In genomic region chr5:180353963-180354574, GRCh38 we compare ENCODE assay signal across 10 cellular contexts. TPM values are rescaled to one million over a fixed set of nuclear protein-coding genes. Genes with fewer than 3 reads are reported as not detected.
A peak's percentile ranks its signal among the peaks of the same experiment; 100 is the strongest.
DNase-seq lines count a peak whose midpoint lies in the region; ATAC-seq, FAIRE-seq and TF ChIP-seq lines count a peak whose summit lies in the region.
"Had no signal": no experiment of that assay in that cellular context is flagged by ENCODE, and none has a peak within 500 bp of the region (broad histone marks: within the 10 kb centered on the region; RNA-seq: fewer than 3 reads in every experiment).

No MANE protein-coding gene starts in this region.

- H3K9me3 ChIP-seq in A549 (no peaks in the 10 kb centered on the region), ectodermal cell (ENCODE audit: control insufficient read depth, low read length) (no peaks in the 10 kb centered on the region), mucosa of descending colon (no peaks in the 10 kb centered on the region)

- FAIRE-seq in A549 (lab: Jason Lieb, UNC) = no peak
- FAIRE-seq: colon had no signal

- H3K36me3 ChIP-seq in ectodermal cell (ENCODE audit: control insufficient read depth, insufficient read depth, low read length) (no peaks in the 10 kb centered on the region), mucosa of descending colon (ENCODE audit: low read depth) (no peaks in the 10 kb centered on the region)

- ATAC-seq in A549 (no peak), mucosa of descending colon (no peak), HG03108 (IDR thresholded peaks at IDR 0.05; ENCODE audit: unreplicated experiment) (no peak), GM21390 (IDR thresholded peaks at IDR 0.05; ENCODE audit: unreplicated experiment) (no peak)
- ATAC-seq in naive thymus-derived CD8-positive, alpha-beta T cell = peak in 1 of 2 donors; percentile 2

- peaks cover 0 to 11% (median 8%) of the 10 kb centered on the region in 4 donors for H3K4me1 Mint-ChIP-seq in naive thymus-derived CD8-positive, alpha-beta T cell

- H3K27ac Mint-ChIP-seq in naive thymus-derived CD8-positive, alpha-beta T cell = peak overlapping the region in 3 of 10 donors; percentile 4 to 19 (median 11)

- no peaks in the 10 kb centered on the region for H3K36me3 Mint-ChIP-seq in naive thymus-derived CD8-positive, alpha-beta T cell

- peak overlapping the region; percentile 68 to 85 (median 78) for H3K4me3 Mint-ChIP-seq in naive thymus-derived CD8-positive, alpha-beta T cell

- no peak for TF ChIP-seq EP300 in A549 (IDR thresholded peaks at IDR 0.05)

- POLR2A ChIA-PET in A549 (lab: Yijun Ruan, JAX) = interaction anchor here (1.4 to 1.5 kb wide), 2 partner anchors 22 to 87 kb away, joined by 4 read pairs; no protein-coding TSS in a partner anchor
- POLR2A ChIA-PET in naive thymus-derived CD8-positive, alpha-beta T cell (lab: Charles Lee) = interaction anchor here (1.0 kb wide), 1 partner anchor 62 kb away, joined by 3 read pairs; the partner anchor contains the start of gene MAPK9

- DNase-seq in A549 (ENCODE audit: low read depth in 1 of 2, low spot score in 1 of 2) (no peak), LNCaP clone FGC (ENCODE audit: low read depth) (no peak), iPS-NIHi11 (ENCODE audit: low spot score) (no peak), mucosa of descending colon (no peak)
- no peak for DNase-seq in naive thymus-derived CD8-positive, alpha-beta T cell
- DNase-seq: DMS79 had no signal

- H3K27ac ChIP-seq in A549 (peak overlapping the region; percentile 21 to 85; a peak in 4 of 6 replicates), ectodermal cell (ENCODE audit: insufficient read depth, low read depth, low read length, poor library complexity, severe bottlenecking) (no peak overlapping the region)

- H3K4me2 ChIP-seq in A549 = peak overlapping the region; percentile 66

- peaks cover 36% of the 10 kb centered on the region for H3K27me3 ChIP-seq in ectodermal cell (ENCODE audit: control insufficient read depth, insufficient read depth, low read length, poor library complexity, severe bottlenecking)

- no peak for TF ChIP-seq POLR2A in A549 (IDR thresholded peaks at IDR 0.05; ENCODE audit: low read length)

- intact Hi-C loops in mucosa of descending colon (cut with DNase I, micrococcal nuclease) = no loop called here

- no peak for TF ChIP-seq RAD21 in A549 (conservative IDR thresholded peaks at IDR 0.05 in 1 of 2, IDR thresholded peaks at IDR 0.05 in 1 of 2)

- H3K4me3 ChIP-seq in A549 (peak overlapping the region; percentile 93), LNCaP clone FGC (ENCODE audit: low read depth, low read length) (peak overlapping the region; percentile 63), ectodermal cell (ENCODE audit: insufficient read depth, low read depth, low read length) (peak overlapping the region; percentile 77), mucosa of descending colon (no peak overlapping the region)

- peaks cover 22% of the 10 kb centered on the region for H3K4me1 ChIP-seq in A549
- peaks cover 16% of the 10 kb centered on the region for H3K4me1 ChIP-seq in ectodermal cell (ENCODE audit: control insufficient read depth, insufficient read depth, low read length)
- H3K4me1 ChIP-seq in mucosa of descending colon (ENCODE audit: low read depth) = peaks cover 17% of the 10 kb centered on the region

- WGBS in A549 (ENCODE audit: missing lambda C conversion rate) = 63% methylated on average over 33 of the region's 42 CpGs
- 6 to 7% methylated on average over 41 to 42 of the region's 42 CpGs for WGBS in ectodermal cell, 2 experiments

- no peaks in the 10 kb centered on the region for H3K9me3 Mint-ChIP-seq in naive thymus-derived CD8-positive, alpha-beta T cell

- H3K27me3 Mint-ChIP-seq in naive thymus-derived CD8-positive, alpha-beta T cell = peaks cover 13 to 56% (median 37%) of the 10 kb centered on the region in 5 donors

- CTCF ChIA-PET in A549 (lab: Yijun Ruan, JAX) = interaction anchor here (0.6 to 1.6 kb wide), 8 partner anchors 12 to 117 kb away, joined by 3 to 6 read pairs (median 4); no protein-coding TSS in a partner anchor

- TF ChIP-seq CTCF in A549 (IDR thresholded peaks at IDR 0.05) = no peak
- TF ChIP-seq CTCF in LNCaP clone FGC (IDR thresholded peaks at IDR 0.05; ENCODE audit: control insufficient read depth, extremely low read depth, insufficient read depth) = no peak
- no peak for TF ChIP-seq CTCF in mucosa of descending colon (IDR thresholded peaks at IDR 0.05)

TF ChIP-seq in A549, 52 proteins besides CTCF, POLR2A, EP300 and RAD21:
- TF ChIP-seq ZSCAN20 (CRISPR knock-in tag; IDR thresholded peaks at IDR 0.05) (no peak), POLR2AphosphoS2 (conservative IDR thresholded peaks at IDR 0.05; ENCODE audit: low read length) (no peak), ZNF302 (CRISPR knock-in tag; IDR thresholded peaks at IDR 0.05) (no peak), SMC3 (IDR thresholded peaks at IDR 0.05) (no peak), PHF8 (IDR thresholded peaks at IDR 0.05; ENCODE audit: borderline replicate concordance, low read depth) (no peak), EHMT2 (IDR thresholded peaks at IDR 0.05; ENCODE audit: low read depth) (no peak), ATOH8 (CRISPR knock-in tag; IDR thresholded peaks at IDR 0.05; ENCODE audit: low read depth) (no peak), BHLHE40 (IDR thresholded peaks at IDR 0.05; ENCODE audit: low read depth, low read length) (no peak), JUN (IDR thresholded peaks at IDR 0.05) (no peak), ELK1 (IDR thresholded peaks at IDR 0.05; ENCODE audit: low read depth, low read length) (no peak), CHD4 (IDR thresholded peaks at IDR 0.05; ENCODE audit: borderline replicate concordance) (no peak), TFCP2L1 (CRISPR knock-in tag; IDR thresholded peaks at IDR 0.05) (no peak), MAZ (IDR thresholded peaks at IDR 0.05; ENCODE audit: borderline replicate concordance, low read depth, low read length) (no peak)

RNA-seq across cellular contexts. Expression of gene GFPT2, which starts 0.9 kb away (rescaled TPM):
- polyA plus RNA-seq in A549 (2011; rRNA removed) = 38.0 and 40.5 TPM in 2 replicates
- polyA plus RNA-seq in A549 (2012; cell fraction: cytosol; rRNA removed) = 16.9 and 22.1 TPM in 2 replicates
- polyA plus RNA-seq in A549 (2012; cell fraction: nucleus; rRNA removed) = 31.2 and 41.0 TPM in 2 replicates
- polyA plus RNA-seq in A549 (2017; fragmentation: RNase III; extraction: RNeasy Plus Mini Kit Qiagen cat#74134 plus additional on column Dnase treatment) = 24.4 to 34.9 TPM (median 31.6 TPM) in 3 replicates
- polyA minus RNA-seq in A549 (2011; rRNA and poly(A)+ RNA removed) = 34.8 and 36.3 TPM in 2 replicates
- polyA plus RNA-seq in ectodermal cell (2013, experiment 1 of 4) = 25.8 TPM
- 28.2 TPM for polyA plus RNA-seq in ectodermal cell (2013, experiment 2 of 4)
- 25.0 TPM for polyA plus RNA-seq in ectodermal cell (2013, experiment 3 of 4)
- polyA plus RNA-seq in ectodermal cell (2013, experiment 4 of 4) = 20.4 TPM
- total RNA-seq in naive thymus-derived CD8-positive, alpha-beta T cell = 1 to 10 TPM in 1 of 2 experiments, under 1 TPM in 1; 0.52 to 2.9 TPM
- 1 to 10 TPM in 1 of 3 donors, not detected in 2; 2.0 TPM for polyA plus RNA-seq in naive thymus-derived CD8-positive, alpha-beta T cell
- 10 to 100 TPM in 1 of 3 donors, 1 to 10 TPM in 2; 1.3 to 17.4 (median 7.9) TPM for total RNA-seq in mucosa of descending colon
